Comparison of ENCODE assay signal across 21 cellular contexts in the genomic region with DNA sequence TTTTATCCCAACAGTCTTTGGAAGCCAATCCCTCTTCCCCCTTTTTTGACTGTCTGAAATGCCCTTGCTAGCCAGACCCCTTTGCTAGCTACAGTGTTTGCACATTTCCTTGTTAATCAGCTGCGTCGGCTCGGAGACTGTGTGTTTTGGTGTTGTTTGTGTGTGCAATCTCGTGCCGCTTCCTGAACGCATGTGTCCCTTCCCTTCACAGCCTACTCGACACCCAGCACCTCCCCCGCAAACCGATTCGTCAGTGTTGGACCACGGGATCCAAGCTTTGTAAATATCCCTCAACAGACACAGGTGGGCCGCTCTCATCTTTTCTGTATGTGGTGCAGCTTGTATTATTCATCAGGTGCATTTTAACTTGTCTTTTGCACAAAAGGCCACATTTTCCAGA.
DNase-seq lines count a peak whose midpoint lies in the region; ATAC-seq and TF ChIP-seq lines count a peak whose summit lies in the region.
"Had no signal": no experiment of that assay in that cellular context is flagged by ENCODE, and none has a peak within 500 bp of the region (broad histone marks: within the 10 kb centered on the region; RNA-seq: fewer than 3 reads in every experiment).

No MANE protein-coding gene starts in this region.

- no peaks in the 10 kb centered on the region for H3K9me3 Mint-ChIP-seq in nephron
- H3K9me3 Mint-ChIP-seq in chondrocyte (ENCODE audit: low read depth) = no peaks in the 10 kb centered on the region
- H3K9me3 Mint-ChIP-seq in stimulated activated memory B cell treated with anti-CD40 and anti-IgM and Interleukin-4, amounts not matched to agents 10 μg/mL and 1 μg/mL and 100 μg/mL, for 72 hours = peaks cover 3% of the 10 kb centered on the region
- H3K9me3 Mint-ChIP-seq: activated B cell treated with CpG ODN at 0.5 μM for 24 hours, CD14-positive monocyte had no signal

- H3K36me3 ChIP-seq in KMS-11 (ENCODE audit: insufficient read depth) (no peaks in the 10 kb centered on the region), heart left ventricle (peaks cover 0 to 16% (median 4%) of the 10 kb centered on the region in 9 donors), body of pancreas (replicated peaks in 1 of 2; ENCODE audit: insufficient read depth in 1 of 2, low read depth in 2 of 2) (no peaks in the 10 kb centered on the region)

- intact Hi-C loops in heart left ventricle (cut with DNase I) = no loop called here
- intact Hi-C loops in body of pancreas (cut with DNase I) = no loop called here

- 40 to 49% (median 45%) methylated on average over 12 of the region's 12 CpGs for WGBS in heart left ventricle, 4 donors
- WGBS in body of pancreas, 2 donors = 77 to 88% methylated on average over 12 of the region's 12 CpGs

- H3K36me3 Mint-ChIP-seq in nephron (ENCODE audit: low read depth) (peaks cover 8% of the 10 kb centered on the region), chondrocyte (ENCODE audit: low read depth) (peaks cover 3% of the 10 kb centered on the region)
- H3K36me3 Mint-ChIP-seq in stimulated activated memory B cell treated with anti-CD40 and anti-IgM and Interleukin-4, amounts not matched to agents 10 μg/mL and 1 μg/mL and 100 μg/mL, for 72 hours = no peaks in the 10 kb centered on the region

- no peak overlapping the region for H3K4me3 ChIP-seq in KMS-11 (IDR thresholded peaks at IDR 0.05; ENCODE audit: insufficient read depth, low read depth, low read length)
- no peak overlapping the region for H3K4me3 ChIP-seq in heart left ventricle
- no peak overlapping the region for H3K4me3 ChIP-seq in body of pancreas
- H3K4me3 ChIP-seq: dorsolateral prefrontal cortex, transverse colon had no signal

- peaks cover 79% of the 10 kb centered on the region for H3K4me1 ChIP-seq in KMS-11 (ENCODE audit: low read depth, poor library complexity, severe bottlenecking)
- peaks cover 0 to 39% (median 22%) of the 10 kb centered on the region in 12 donors for H3K4me1 ChIP-seq in heart left ventricle
- no peaks in the 10 kb centered on the region for H3K4me1 ChIP-seq in body of pancreas

- 0 out of 2 replicates have a peak overlapping the region, but pooled peaks have one; percentile 16 for H3K9ac ChIP-seq in KMS-11

- peak overlapping the region; percentile 76 for H3K27ac ChIP-seq in KMS-11
- H3K27ac ChIP-seq in heart left ventricle = peak overlapping the region in 10 of 12 donors; percentile 6 to 59 (median 28)
- no peak overlapping the region for H3K27ac ChIP-seq in body of pancreas
- H3K27ac ChIP-seq: transverse colon had no signal

- no peak overlapping the region for H2AFZ ChIP-seq in KMS-11 (ENCODE audit: low read depth)

- H3K4me1 Mint-ChIP-seq in nephron (peaks cover 46% of the 10 kb centered on the region), chondrocyte (ENCODE audit: low read depth) (no peaks in the 10 kb centered on the region)
- H3K4me1 Mint-ChIP-seq in stimulated activated memory B cell treated with anti-CD40 and anti-IgM and Interleukin-4, amounts not matched to agents 10 μg/mL and 1 μg/mL and 100 μg/mL, for 72 hours = peaks cover 9% of the 10 kb centered on the region

- TF ChIP-seq CTCF in KMS-11 (conservative IDR thresholded peaks at IDR 0.05; ENCODE audit: low read depth, low read length) = no peak
- TF ChIP-seq CTCF in heart left ventricle (IDR thresholded peaks at IDR 0.05) = no peak
- TF ChIP-seq CTCF in nephron (IDR thresholded peaks at IDR 0.05; ENCODE audit: unreplicated experiment in 3 of 3) = no peak
- no peak for TF ChIP-seq CTCF in chondrocyte (IDR thresholded peaks at IDR 0.05)
- TF ChIP-seq CTCF in body of pancreas (IDR thresholded peaks at IDR 0.05) = no peak

- H3K4me3 Mint-ChIP-seq in nephron (peak overlapping the region in 1 of 3 experiments; percentile 5), chondrocyte (ENCODE audit: unreplicated experiment) (no peak overlapping the region)
- no peak overlapping the region for H3K4me3 Mint-ChIP-seq in stimulated activated memory B cell treated with anti-CD40 and anti-IgM and Interleukin-4, amounts not matched to agents 10 μg/mL and 1 μg/mL and 100 μg/mL, for 72 hours
- H3K4me3 Mint-ChIP-seq: activated B cell treated with CpG ODN at 0.5 μM for 24 hours, CD14-positive monocyte had no signal

- no peak for TF ChIP-seq POLR2A in heart left ventricle (IDR thresholded peaks at IDR 0.05)
- no peak for TF ChIP-seq POLR2A in body of pancreas (IDR thresholded peaks at IDR 0.05)

- H3K27me3 ChIP-seq in KMS-11 (ENCODE audit: insufficient read depth, low read depth) = no peaks in the 10 kb centered on the region
- H3K27me3 ChIP-seq in heart left ventricle = no peaks in the 10 kb centered on the region
- no peaks in the 10 kb centered on the region for H3K27me3 ChIP-seq in body of pancreas
- H3K27me3 ChIP-seq: dorsolateral prefrontal cortex, transverse colon had no signal

- no peaks in the 10 kb centered on the region for H4K20me1 ChIP-seq in KMS-11 (ENCODE audit: insufficient read depth)

- no peaks in the 10 kb centered on the region for H3K79me2 ChIP-seq in KMS-11 (ENCODE audit: insufficient read depth, low read depth)

- H3K27me3 Mint-ChIP-seq in nephron (ENCODE audit: low read depth) (no peaks in the 10 kb centered on the region), chondrocyte (ENCODE audit: low read depth) (no peaks in the 10 kb centered on the region)
- peaks cover 19% of the 10 kb centered on the region for H3K27me3 Mint-ChIP-seq in stimulated activated memory B cell treated with anti-CD40 and anti-IgM and Interleukin-4, amounts not matched to agents 10 μg/mL and 1 μg/mL and 100 μg/mL, for 72 hours

- peak overlapping the region; percentile 87 for H3K4me2 ChIP-seq in KMS-11

- H3K9me3 ChIP-seq in heart left ventricle = no peaks in the 10 kb centered on the region
- H3K9me3 ChIP-seq in body of pancreas = no peaks in the 10 kb centered on the region
- H3K9me3 ChIP-seq: transverse colon had no signal

- DNase-seq in NCI-H748 (lab: John Stamatoyannopoulos, UW; ENCODE audit: unreplicated experiment) (peak; percentile 81), heart left ventricle (peak in 3 of 5 donors; percentile 45 to 63 (median 47)), chondrocyte (ENCODE audit: low spot score) (no peak), body of pancreas (no peak)
- DNase-seq: activated B cell treated with CpG ODN at 0.5 μM for 24 hours; activated CD4-positive, alpha-beta T cell treated with anti-CD3 and anti-CD28 coated beads, Interleukin-2, amount 50 U/mL, for 48 hours; activated CD8-positive, alpha-beta memory T cell treated with anti-CD3 and anti-CD28 coated beads, Interleukin-2, amount 50 U/mL, for 4 hours; activated naive CD4-positive, alpha-beta T cell treated with anti-CD3 and anti-CD28 coated beads, Interleukin-2, amount 50 U/mL, for 16 hours; central memory CD4-positive, alpha-beta T cell; KBM-7; NCI-H146; NCI-H2171 treated with DMSO at 0.1 percent for 48 hours; NCI-H526 treated with DMSO at 0.1 percent for 48 hours; T1000; transverse colon had no signal

- ATAC-seq in heart left ventricle (peak; percentile 48 to 89 (median 54)), SK-N-SH treated with all-trans-retinoic acid at 6 μM for 48 hours (no peak), body of pancreas (no peak)
- ATAC-seq in stimulated activated memory B cell treated with anti-CD40 and anti-IgM and Interleukin-4, amounts not matched to agents 10 μg/mL and 1 μg/mL and 100 μg/mL, for 72 hours = no peak

- H3K27ac Mint-ChIP-seq in nephron (peak overlapping the region; percentile 86 to 91 (median 90)), chondrocyte (ENCODE audit: unreplicated experiment) (no peak overlapping the region)
- no peak overlapping the region for H3K27ac Mint-ChIP-seq in stimulated activated memory B cell treated with anti-CD40 and anti-IgM and Interleukin-4, amounts not matched to agents 10 μg/mL and 1 μg/mL and 100 μg/mL, for 72 hours
- H3K27ac Mint-ChIP-seq: activated B cell treated with CpG ODN at 0.5 μM for 24 hours had no signal

TF ChIP-seq in SK-N-SH treated with all-trans-retinoic acid at 6 μM for 48 hours, 23 proteins besides CTCF, POLR2A, EP300 and RAD21 (continues in another document):
- TF ChIP-seq ZNF8 (CRISPR knock-in tag; IDR thresholded peaks at IDR 0.05) (no peak), ZNF565 (CRISPR knock-in tag; conservative IDR thresholded peaks at IDR 0.05; ENCODE audit: low read depth) (no peak), CSDC2 (CRISPR knock-in tag; IDR thresholded peaks at IDR 0.05) (no peak), PPARA (CRISPR knock-in tag; IDR thresholded peaks at IDR 0.05; ENCODE audit: borderline replicate concordance) (no peak)
- TF ChIP-seq, protein P1, sequence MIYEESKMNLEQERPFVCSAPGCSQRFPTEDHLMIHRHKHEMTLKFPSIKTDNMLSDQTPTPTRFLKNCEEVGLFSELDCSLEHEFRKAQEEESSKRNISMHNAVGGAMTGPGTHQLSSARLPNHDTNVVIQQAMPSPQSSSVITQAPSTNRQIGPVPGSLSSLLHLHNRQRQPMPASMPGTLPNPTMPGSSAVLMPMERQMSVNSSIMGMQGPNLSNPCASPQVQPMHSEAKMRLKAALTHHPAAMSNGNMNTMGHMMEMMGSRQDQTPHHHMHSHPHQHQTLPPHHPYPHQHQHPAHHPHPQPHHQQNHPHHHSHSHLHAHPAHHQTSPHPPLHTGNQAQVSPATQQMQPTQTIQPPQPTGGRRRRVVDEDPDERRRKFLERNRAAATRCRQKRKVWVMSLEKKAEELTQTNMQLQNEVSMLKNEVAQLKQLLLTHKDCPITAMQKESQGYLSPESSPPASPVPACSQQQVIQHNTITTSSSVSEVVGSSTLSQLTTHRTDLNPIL (CRISPR knock-in tag; IDR thresholded peaks at IDR 0.05; ENCODE audit: low read depth) = no peak
- TF ChIP-seq, protein P2, sequence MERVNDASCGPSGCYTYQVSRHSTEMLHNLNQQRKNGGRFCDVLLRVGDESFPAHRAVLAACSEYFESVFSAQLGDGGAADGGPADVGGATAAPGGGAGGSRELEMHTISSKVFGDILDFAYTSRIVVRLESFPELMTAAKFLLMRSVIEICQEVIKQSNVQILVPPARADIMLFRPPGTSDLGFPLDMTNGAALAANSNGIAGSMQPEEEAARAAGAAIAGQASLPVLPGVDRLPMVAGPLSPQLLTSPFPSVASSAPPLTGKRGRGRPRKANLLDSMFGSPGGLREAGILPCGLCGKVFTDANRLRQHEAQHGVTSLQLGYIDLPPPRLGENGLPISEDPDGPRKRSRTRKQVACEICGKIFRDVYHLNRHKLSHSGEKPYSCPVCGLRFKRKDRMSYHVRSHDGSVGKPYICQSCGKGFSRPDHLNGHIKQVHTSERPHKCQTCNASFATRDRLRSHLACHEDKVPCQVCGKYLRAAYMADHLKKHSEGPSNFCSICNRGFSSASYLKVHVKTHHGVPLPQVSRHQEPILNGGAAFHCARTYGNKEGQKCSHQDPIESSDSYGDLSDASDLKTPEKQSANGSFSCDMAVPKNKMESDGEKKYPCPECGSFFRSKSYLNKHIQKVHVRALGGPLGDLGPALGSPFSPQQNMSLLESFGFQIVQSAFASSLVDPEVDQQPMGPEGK (CRISPR knock-in tag; IDR thresholded peaks at IDR 0.05; ENCODE audit: borderline replicate concordance) = no peak

Comparison
In these comparisons a context has a peak if more than half of its experiments do, and no peak if none do; other contexts are left out.
1. H3K27ac ChIP-seq: peak in KMS-11 (single experiment) and heart left ventricle (10 of 12); none in body of pancreas (0 of 4).
2. DNase-seq: peak in NCI-H748 (single experiment) and heart left ventricle (3 of 5); none in chondrocyte (single experiment) and body of pancreas (0 of 4).
3. ATAC-seq: peak in heart left ventricle (4 of 4); none in SK-N-SH treated with all-trans-retinoic acid at 6 μM for 48 hours (single experiment), body of pancreas (single experiment) and stimulated activated memory B cell treated with anti-CD40 and anti-IgM and Interleukin-4, amounts not matched to agents 10 μg/mL and 1 μg/mL and 100 μg/mL, for 72 hours (single experiment).
4. H3K27ac Mint-ChIP-seq: peak in nephron (3 of 3); none in chondrocyte (single experiment) and stimulated activated memory B cell treated with anti-CD40 and anti-IgM and Interleukin-4, amounts not matched to agents 10 μg/mL and 1 μg/mL and 100 μg/mL, for 72 hours (single experiment).